ENCODE assay signal across 8 cellular contexts in the genomic region with DNA sequence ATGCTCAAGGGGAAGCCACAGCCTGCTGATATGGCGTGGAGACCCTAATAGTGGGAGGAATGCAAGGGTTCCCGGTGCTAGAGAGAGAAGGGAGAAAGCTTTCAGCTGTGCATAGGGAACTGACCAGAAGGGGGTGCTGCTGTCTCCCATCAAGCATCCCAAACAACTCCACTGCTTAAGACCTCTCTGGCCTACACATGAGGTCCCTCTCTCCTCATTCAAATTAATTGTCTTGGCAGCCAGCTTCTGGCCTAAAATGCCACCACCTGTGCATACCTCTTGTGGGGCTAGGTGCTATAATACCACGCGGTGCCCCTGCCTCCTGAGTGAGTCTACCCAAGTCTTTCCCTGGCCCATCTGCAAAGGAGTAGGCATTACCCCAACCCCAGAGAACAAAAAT. TPM values are rescaled to one million over a fixed set of nuclear protein-coding genes. Genes with fewer than 3 reads are reported as not detected.
A peak's percentile ranks its signal among the peaks of the same experiment; 100 is the strongest.
DNase-seq lines count a peak whose midpoint lies in the region; ATAC-seq lines count a peak whose summit lies in the region.

No MANE protein-coding gene starts in this region.

- DNase-seq in DMS53 (lab: John Stamatoyannopoulos, UW) = peak; percentile 78
- DNase-seq in HUDEP-2 (lab: John Stamatoyannopoulos, UW; ENCODE audit: unreplicated experiment in 76 of 76) = peak in 60 of 76 experiments; percentile 11 to 69 (median 41)
- peak; percentile 76 for DNase-seq in RPMI7951 (ENCODE audit: low read depth)
- DNase-seq in activated naive CD4-positive, alpha-beta T cell treated with anti-CD3 and anti-CD28 coated beads, Interleukin-2, amount 50 U/mL, for 16 hours = peak; percentile 59
- peak; percentile 63 for DNase-seq in glomerular visceral epithelial cell (ENCODE audit: extremely low spot score)
- peak; percentile 30 for DNase-seq in pulmonary artery endothelial cell (ENCODE audit: low read depth, low spot score)
- DNase-seq in NCI-H524 treated with DMSO at 0.1 percent for 48 hours (lab: John Stamatoyannopoulos, UW) = no peak

- no peak for ATAC-seq in GM19324 (IDR thresholded peaks at IDR 0.05; ENCODE audit: low FRiP score, unreplicated experiment)

RNA-seq across cellular contexts. Expression of gene ADISSP, which starts 14.5 kb away (rescaled TPM):
- 52.7 and 73.8 TPM in 2 replicates for total RNA-seq in RPMI7951 (2014; rRNA removed; shearing (Covaris generic))
- 33.7 and 38.6 TPM in 2 replicates for total RNA-seq in pulmonary artery endothelial cell

RNA-seq across cellular contexts. Expression of gene HSPA12B, which starts 20.6 kb away (rescaled TPM):
- total RNA-seq in RPMI7951 (2014; rRNA removed; shearing (Covaris generic)) = not detected in 2 replicates
- 4.7 and 7.9 TPM in 2 replicates for total RNA-seq in pulmonary artery endothelial cell

RNA-seq across cellular contexts. Expression of gene SPEF1, which starts 28.1 kb away (rescaled TPM):
- total RNA-seq in RPMI7951 (2014; rRNA removed; shearing (Covaris generic)) = 0.78 TPM in 1 of 2 replicates, not detected in the other
- total RNA-seq in pulmonary artery endothelial cell = 0.13 TPM in 1 of 2 replicates, not detected in the other

RNA-seq across cellular contexts. Expression of gene CENPB, which starts 33.4 kb away (rescaled TPM):
- 65.2 and 122 TPM in 2 replicates for total RNA-seq in RPMI7951 (2014; rRNA removed; shearing (Covaris generic))
- total RNA-seq in pulmonary artery endothelial cell = 99.0 and 118 TPM in 2 replicates

RNA-seq across cellular contexts. Expression of gene SIGLEC1, which starts 40.7 kb away (rescaled TPM):
- total RNA-seq in RPMI7951 (2014; rRNA removed; shearing (Covaris generic)) = not detected in 2 replicates
- total RNA-seq in pulmonary artery endothelial cell = not detected in 2 replicates
